Comparison of ENCODE assay signal across 16 cellular contexts in the genomic region with DNA sequence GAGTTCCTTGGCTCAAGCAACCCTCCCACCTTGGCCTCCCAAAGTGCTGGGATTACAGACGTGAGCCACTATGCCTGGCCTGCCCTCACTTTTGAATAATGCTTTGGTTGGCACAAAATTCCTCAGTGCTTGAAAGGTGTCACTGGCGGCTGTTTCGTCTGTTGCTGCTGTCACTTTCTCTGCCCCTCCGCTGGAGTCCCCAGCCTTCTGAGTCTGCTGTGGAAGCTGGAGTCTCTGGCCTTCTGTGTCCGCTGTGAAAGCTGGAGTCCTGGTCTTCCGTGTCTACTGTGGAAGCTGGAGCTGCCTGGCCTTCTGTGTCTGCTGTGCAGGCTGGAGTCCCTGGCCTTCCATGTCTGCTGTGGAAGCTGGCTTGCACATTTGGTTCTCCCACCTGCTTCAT. TPM values are rescaled to one million over a fixed set of nuclear protein-coding genes. Genes with fewer than 3 reads are reported as not detected.
A peak's percentile ranks its signal among the peaks of the same experiment; 100 is the strongest.
DNase-seq lines count a peak whose midpoint lies in the region; ATAC-seq and TF ChIP-seq lines count a peak whose summit lies in the region.
"Had no signal": no experiment of that assay in that cellular context is flagged by ENCODE, and none has a peak within 500 bp of the region (broad histone marks: within the 10 kb centered on the region; RNA-seq: fewer than 3 reads in every experiment).

No MANE protein-coding gene starts in this region.

- H3K27me3 ChIP-seq in CD4-positive, alpha-beta memory T cell (ENCODE audit: insufficient read depth, low read length): no peaks in the 10 kb centered on the region

- H3K4me3 ChIP-seq in CD4-positive, alpha-beta memory T cell (ENCODE audit: low read length in 2 of 2): no peak overlapping the region

- peaks cover 19% of the 10 kb centered on the region for H3K4me1 Mint-ChIP-seq in activated CD4-positive, alpha-beta T cell treated with anti-CD3 and anti-CD28 coated beads, Interleukin-2, amount 10 ng/mL, durations not matched to agents 7 days and 5 days
- peaks cover 19 to 35% (median 28%) of the 10 kb centered on the region in 4 donors for H3K4me1 Mint-ChIP-seq in CD4-positive, alpha-beta memory T cell
- no peaks in the 10 kb centered on the region for H3K4me1 Mint-ChIP-seq in chondrocyte (ENCODE audit: low read depth)
- peaks cover 4% of the 10 kb centered on the region for H3K4me1 Mint-ChIP-seq in osteocyte (ENCODE audit: unreplicated experiment)

- POLR2A ChIA-PET in activated CD4-positive, alpha-beta T cell treated with anti-CD3 and anti-CD28 coated beads, Interleukin-2, amount 10 ng/mL, durations not matched to agents 7 days and 5 days (lab: Charles Lee): no interaction called here
- POLR2A ChIA-PET in CD4-positive, alpha-beta memory T cell (lab: Charles Lee; ENCODE audit: partially characterized antibody): interaction anchor here (1.0 to 4.9 kb wide), 2 partner anchors 16 to 17 kb away, joined by 3 to 72 read pairs; a partner anchor contains a TSS

- peaks cover 5% of the 10 kb centered on the region for H3K9me3 Mint-ChIP-seq in activated CD4-positive, alpha-beta T cell treated with anti-CD3 and anti-CD28 coated beads, Interleukin-2, amount 10 ng/mL, durations not matched to agents 7 days and 5 days
- H3K9me3 Mint-ChIP-seq in CD4-positive, alpha-beta memory T cell: peaks cover 0 to 6% (median 0%) of the 10 kb centered on the region in 8 donors
- H3K9me3 Mint-ChIP-seq in chondrocyte (ENCODE audit: low read depth) (no peaks in the 10 kb centered on the region), osteocyte (ENCODE audit: unreplicated experiment) (no peaks in the 10 kb centered on the region)
- H3K9me3 Mint-ChIP-seq: CD8-positive, alpha-beta T cell had no signal

- ATAC-seq in GM21526 (IDR thresholded peaks at IDR 0.05; ENCODE audit: low FRiP score, unreplicated experiment) (no peak), HG03469 (IDR thresholded peaks at IDR 0.05; ENCODE audit: unreplicated experiment) (no peak)

- H3K27ac ChIP-seq in CD4-positive, alpha-beta memory T cell (ENCODE audit: low read depth, low read length): no peak overlapping the region
- H3K27ac ChIP-seq: KMS-11 had no signal

- peaks cover 29% of the 10 kb centered on the region for H3K27me3 Mint-ChIP-seq in activated CD4-positive, alpha-beta T cell treated with anti-CD3 and anti-CD28 coated beads, Interleukin-2, amount 10 ng/mL, durations not matched to agents 7 days and 5 days
- peaks cover 1 to 2% of the 10 kb centered on the region in 2 donors for H3K27me3 Mint-ChIP-seq in CD4-positive, alpha-beta memory T cell
- H3K27me3 Mint-ChIP-seq in chondrocyte (ENCODE audit: low read depth) (peaks cover 35% of the 10 kb centered on the region), osteocyte (ENCODE audit: unreplicated experiment) (peaks cover 51% of the 10 kb centered on the region)

- H3K9me3 ChIP-seq in CD4-positive, alpha-beta memory T cell (ENCODE audit: control insufficient read depth in 1 of 2, low read length in 2 of 2): no peaks in the 10 kb centered on the region

- H3K36me3 ChIP-seq in CD4-positive, alpha-beta memory T cell (ENCODE audit: insufficient read depth, low read length): no peaks in the 10 kb centered on the region

- no peak for DNase-seq in activated CD4-positive, alpha-beta T cell treated with anti-CD3 and anti-CD28 coated beads, Interleukin-2, amount 10 ng/mL, durations not matched to agents 7 days and 5 days
- DNase-seq in activated CD4-positive, alpha-beta T cell treated with anti-CD3 and anti-CD28 coated beads, Interleukin-2, amount 50 U/mL, for 48 hours: no peak
- no peak for DNase-seq in CD4-positive, alpha-beta memory T cell
- DNase-seq in chondrocyte (ENCODE audit: low spot score): peak; percentile 52
- peak; percentile 55 for DNase-seq in posterior vena cava (ENCODE audit: low spot score)
- DNase-seq in osteocyte (ENCODE audit: extremely low spot score, unreplicated experiment): no peak
- DNase-seq: CD8-positive, alpha-beta T cell; NCI-H1092; NCI-H748 treated with DMSO at 0.1 percent for 48 hours had no signal

- intact Hi-C loops in CD4-positive, alpha-beta memory T cell (cut with micrococcal nuclease): loop anchor here (1.0 kb wide), 2 partner anchors 16 kb away; no protein-coding TSS in a partner anchor
- intact Hi-C loops in posterior vena cava (cut with DNase I): no loop called here

- TF ChIP-seq CTCF in chondrocyte (IDR thresholded peaks at IDR 0.05) (no peak), osteocyte (IDR thresholded peaks at IDR 0.05) (no peak)

- no peak overlapping the region for H3K4me3 Mint-ChIP-seq in activated CD4-positive, alpha-beta T cell treated with anti-CD3 and anti-CD28 coated beads, Interleukin-2, amount 10 ng/mL, durations not matched to agents 7 days and 5 days
- peak overlapping the region in 6 of 8 donors; percentile 13 to 59 (median 30) for H3K4me3 Mint-ChIP-seq in CD4-positive, alpha-beta memory T cell
- no peak overlapping the region for H3K4me3 Mint-ChIP-seq in chondrocyte (ENCODE audit: unreplicated experiment)
- no peak overlapping the region for H3K4me3 Mint-ChIP-seq in osteocyte (ENCODE audit: unreplicated experiment)

- peaks cover 30% of the 10 kb centered on the region for H3K4me1 ChIP-seq in CD4-positive, alpha-beta memory T cell (ENCODE audit: insufficient read depth, low read length)

- peak overlapping the region; percentile 52 for H3K27ac Mint-ChIP-seq in activated CD4-positive, alpha-beta T cell treated with anti-CD3 and anti-CD28 coated beads, Interleukin-2, amount 10 ng/mL, durations not matched to agents 7 days and 5 days
- peak overlapping the region in 5 of 7 donors; percentile 22 to 88 (median 74) for H3K27ac Mint-ChIP-seq in CD4-positive, alpha-beta memory T cell
- no peak overlapping the region for H3K27ac Mint-ChIP-seq in chondrocyte (ENCODE audit: unreplicated experiment)
- no peak overlapping the region for H3K27ac Mint-ChIP-seq in osteocyte (ENCODE audit: unreplicated experiment)

- CTCF ChIA-PET in activated CD4-positive, alpha-beta T cell treated with anti-CD3 and anti-CD28 coated beads, Interleukin-2, amount 10 ng/mL, durations not matched to agents 7 days and 5 days (lab: Charles Lee): interaction anchor here (2.8 kb wide), 1 partner anchor 16 kb away, joined by 15 read pairs; no protein-coding TSS in a partner anchor
- CTCF ChIA-PET in CD4-positive, alpha-beta memory T cell (lab: Charles Lee; ENCODE audit: partially characterized antibody): interaction anchor here (1.2 to 4.3 kb wide), 4 partner anchors 8 to 39 kb away, joined by 3 to 49 read pairs (median 12); no protein-coding TSS in a partner anchor

- peaks cover 11% of the 10 kb centered on the region for H3K36me3 Mint-ChIP-seq in activated CD4-positive, alpha-beta T cell treated with anti-CD3 and anti-CD28 coated beads, Interleukin-2, amount 10 ng/mL, durations not matched to agents 7 days and 5 days (ENCODE audit: low read depth)
- H3K36me3 Mint-ChIP-seq in CD4-positive, alpha-beta memory T cell: no peaks in the 10 kb centered on the region
- H3K36me3 Mint-ChIP-seq in chondrocyte (ENCODE audit: low read depth) (peaks cover 4% of the 10 kb centered on the region), osteocyte (ENCODE audit: unreplicated experiment) (no peaks in the 10 kb centered on the region)
- H3K36me3 Mint-ChIP-seq: CD8-positive, alpha-beta T cell had no signal

RNA-seq across cellular contexts. Expression of a gene that starts 4.9 kb away (rescaled TPM):
- total RNA-seq in activated CD4-positive, alpha-beta T cell treated with anti-CD3 and anti-CD28 coated beads, Interleukin-2, amount 10 ng/mL, durations not matched to agents 7 days and 5 days: not detected
- total RNA-seq in CD4-positive, alpha-beta memory T cell: not detected
- polyA plus RNA-seq in CD4-positive, alpha-beta memory T cell: under 1 TPM in 1 of 2 donors, not detected in 1; 0.29 TPM
- total RNA-seq in chondrocyte: not detected in 3 replicates
- not detected for total RNA-seq in posterior vena cava
- total RNA-seq in osteocyte: not detected in 2 replicates
- total RNA-seq: A172; CD8-positive, alpha-beta T cell; Daoy; H4; MCF 10A had no signal

RNA-seq across cellular contexts. Expression of a gene that starts 8.1 kb away (rescaled TPM):
- not detected for total RNA-seq in activated CD4-positive, alpha-beta T cell treated with anti-CD3 and anti-CD28 coated beads, Interleukin-2, amount 10 ng/mL, durations not matched to agents 7 days and 5 days
- not detected for total RNA-seq in CD4-positive, alpha-beta memory T cell
- not detected for polyA plus RNA-seq in CD4-positive, alpha-beta memory T cell
- total RNA-seq in chondrocyte (not detected in 3 replicates), posterior vena cava (not detected), osteocyte (not detected in 2 replicates)
- total RNA-seq: A172; CD8-positive, alpha-beta T cell; Daoy; H4; MCF 10A had no signal

RNA-seq across cellular contexts. Expression of a gene that starts 17.9 kb away (rescaled TPM):
- under 1 TPM; 0.22 to 0.23 TPM for total RNA-seq in activated CD4-positive, alpha-beta T cell treated with anti-CD3 and anti-CD28 coated beads, Interleukin-2, amount 10 ng/mL, durations not matched to agents 7 days and 5 days
- 1 to 10 TPM; 5.8 TPM for total RNA-seq in CD4-positive, alpha-beta memory T cell
- polyA plus RNA-seq in CD4-positive, alpha-beta memory T cell: 1 to 10 TPM in 1 of 2 donors, not detected in 1; 1.5 TPM
- total RNA-seq in chondrocyte (6.9 to 12.6 TPM (median 12.1 TPM) in 3 replicates), posterior vena cava (10 to 100 TPM; 11.0 to 19.4 TPM), osteocyte (5.4 and 7.7 TPM in 2 replicates)

RNA-seq across cellular contexts. Expression of a gene that starts 18.3 kb away (rescaled TPM):
- total RNA-seq in activated CD4-positive, alpha-beta T cell treated with anti-CD3 and anti-CD28 coated beads, Interleukin-2, amount 10 ng/mL, durations not matched to agents 7 days and 5 days: not detected
- not detected for total RNA-seq in CD4-positive, alpha-beta memory T cell
- not detected for polyA plus RNA-seq in CD4-positive, alpha-beta memory T cell
- total RNA-seq in chondrocyte: not detected in 3 replicates
- not detected for total RNA-seq in posterior vena cava
- total RNA-seq in osteocyte: not detected in 2 replicates
- total RNA-seq: A172; CD8-positive, alpha-beta T cell; Daoy; H4; MCF 10A had no signal

RNA-seq across cellular contexts. Expression of a gene that starts 31.9 kb away (rescaled TPM):
- total RNA-seq in activated CD4-positive, alpha-beta T cell treated with anti-CD3 and anti-CD28 coated beads, Interleukin-2, amount 10 ng/mL, durations not matched to agents 7 days and 5 days: not detected
- total RNA-seq in CD4-positive, alpha-beta memory T cell: not detected
- polyA plus RNA-seq in CD4-positive, alpha-beta memory T cell: not detected
- total RNA-seq in chondrocyte: not detected in 3 replicates
- not detected for total RNA-seq in posterior vena cava
- not detected in 2 replicates for total RNA-seq in osteocyte
- total RNA-seq: A172; CD8-positive, alpha-beta T cell; Daoy; H4; MCF 10A had no signal

Comparison
In these comparisons a context has a peak if more than half of its experiments do, and no peak if none do; other contexts are left out.
1. DNase-seq: peak in chondrocyte (single experiment) and posterior vena cava (single experiment); none in activated CD4-positive, alpha-beta T cell treated with anti-CD3 and anti-CD28 coated beads, Interleukin-2, amount 10 ng/mL, durations not matched to agents 7 days and 5 days (single experiment), activated CD4-positive, alpha-beta T cell treated with anti-CD3 and anti-CD28 coated beads, Interleukin-2, amount 50 U/mL, for 48 hours (0 of 2), CD4-positive, alpha-beta memory T cell (0 of 5) and osteocyte (single experiment).
2. H3K27ac Mint-ChIP-seq: peak in activated CD4-positive, alpha-beta T cell treated with anti-CD3 and anti-CD28 coated beads, Interleukin-2, amount 10 ng/mL, durations not matched to agents 7 days and 5 days (single experiment) and CD4-positive, alpha-beta memory T cell (5 of 7); none in chondrocyte (single experiment) and osteocyte (single experiment).
3. H3K4me3 Mint-ChIP-seq: peak in CD4-positive, alpha-beta memory T cell (6 of 8); none in activated CD4-positive, alpha-beta T cell treated with anti-CD3 and anti-CD28 coated beads, Interleukin-2, amount 10 ng/mL, durations not matched to agents 7 days and 5 days (single experiment), chondrocyte (single experiment) and osteocyte (single experiment).